Comparison of ENCODE assay signal across 30 cellular contexts in genomic region chr7:48627153-48627552, GRCh38.
"Had no signal": no experiment of that assay in that cellular context is flagged by ENCODE, and none has a peak within 500 bp of the region (broad histone marks: within the 10 kb centered on the region; RNA-seq: fewer than 3 reads in every experiment).

No MANE protein-coding gene starts in this region.

- H3K27ac Mint-ChIP-seq: immature natural killer cell; nephron; stimulated activated naive B cell treated with anti-CD40 and anti-IgM and Interleukin-4, amounts not matched to agents 10 μg/mL and 1 μg/mL and 100 μg/mL, for 72 hours; stimulated activated naive CD8-positive, alpha-beta T cell treated with anti-CD3 and anti-CD28 coated beads, Interleukin-15, Interleukin-2, amounts not matched to agents 100 ng/mL and 50 ng/mL, for 24 hours; type B pancreatic cell had no signal

- H3K36me3 ChIP-seq: left lung, lower lobe of right lung, pancreas, prostate gland, suprapubic skin, thoracic aorta, tibial nerve, uterus had no signal

- H3K27ac ChIP-seq: left lung, lower lobe of right lung, pancreas, prostate gland, skin epidermis, suprapubic skin, thoracic aorta, tibial nerve, uterus had no signal

- H3K4me1 ChIP-seq: left lung, lower lobe of right lung, pancreas, prostate gland, suprapubic skin, tibial nerve, uterus had no signal

- ATAC-seq: left colon; left lung; lower lobe of right lung; naive thymus-derived CD8-positive, alpha-beta T cell; pancreas; right cardiac atrium; sciatic nerve; stimulated activated naive B cell treated with anti-CD40 and anti-IgM and Interleukin-4, amounts not matched to agents 10 μg/mL and 1 μg/mL and 100 μg/mL, for 72 hours had no signal

- H3K4me3 Mint-ChIP-seq: immature natural killer cell; naive thymus-derived CD8-positive, alpha-beta T cell; nephron; neural crest cell; stimulated activated naive B cell treated with anti-CD40 and anti-IgM and Interleukin-4, amounts not matched to agents 10 μg/mL and 1 μg/mL and 100 μg/mL, for 72 hours; stimulated activated naive CD8-positive, alpha-beta T cell treated with anti-CD3 and anti-CD28 coated beads, Interleukin-15, Interleukin-2, amounts not matched to agents 100 ng/mL and 50 ng/mL, for 24 hours; type B pancreatic cell had no signal

- H3K36me3 Mint-ChIP-seq: immature natural killer cell; naive thymus-derived CD8-positive, alpha-beta T cell; stimulated activated naive B cell treated with anti-CD40 and anti-IgM and Interleukin-4, amounts not matched to agents 10 μg/mL and 1 μg/mL and 100 μg/mL, for 72 hours; type B pancreatic cell had no signal

- H3K9me3 Mint-ChIP-seq: nephron; stimulated activated naive CD8-positive, alpha-beta T cell treated with anti-CD3 and anti-CD28 coated beads, Interleukin-15, Interleukin-2, amounts not matched to agents 100 ng/mL and 50 ng/mL, for 24 hours; type B pancreatic cell had no signal

- H3K4me1 Mint-ChIP-seq: naive thymus-derived CD8-positive, alpha-beta T cell; nephron; stimulated activated naive B cell treated with anti-CD40 and anti-IgM and Interleukin-4, amounts not matched to agents 10 μg/mL and 1 μg/mL and 100 μg/mL, for 72 hours had no signal

- H3K9me3 ChIP-seq: left lung, lower lobe of right lung, pancreas, prostate gland, suprapubic skin, thoracic aorta, uterus had no signal

- H3K27me3 Mint-ChIP-seq: stimulated activated naive B cell treated with anti-CD40 and anti-IgM and Interleukin-4, amounts not matched to agents 10 μg/mL and 1 μg/mL and 100 μg/mL, for 72 hours; stimulated activated naive CD8-positive, alpha-beta T cell treated with anti-CD3 and anti-CD28 coated beads, Interleukin-15, Interleukin-2, amounts not matched to agents 100 ng/mL and 50 ng/mL, for 24 hours had no signal

- DNase-seq: hypothalamus; immature natural killer cell; kidney; left colon; left lung; lower lobe of right lung; mammary epithelial cell; mesenchymal stem cell; nucleus accumbens; pancreas; posterior cingulate gyrus; retina; right cardiac atrium; stimulated activated CD4-positive, alpha-beta T cell treated with anti-CD3 and anti-CD28 coated beads, Interleukin-12 subunit alpha, Interleukin-12 subunit beta, amount 100 ng/mL, for 4 hours; stimulated activated CD4-positive, alpha-beta T cell treated with anti-CD3 and anti-CD28 coated beads, Interleukin-15, amount 100 ng/mL, for 24 hours; stimulated activated CD4-positive, alpha-beta T cell treated with anti-CD3 and anti-CD28 coated beads, Interleukin-2, amount 100 ng/mL, for 24 hours; stimulated activated CD4-positive, alpha-beta T cell treated with anti-CD3 and anti-CD28 coated beads, Interleukin-4, amount 100 ng/mL, for 1 hour; stimulated activated naive B cell treated with anti-CD40 and anti-IgM and Interleukin-4, amounts not matched to agents 10 μg/mL and 1 μg/mL and 100 μg/mL, for 72 hours; uterus had no signal

- H3K27me3 ChIP-seq: left lung, pancreas, suprapubic skin, tibial nerve, uterus had no signal

- H3K4me3 ChIP-seq: left lung, lower lobe of right lung, pancreas, prostate gland, skin epidermis, suprapubic skin, thoracic aorta, tibial nerve, uterus had no signal
